Comparison of ENCODE assay signal across 14 cellular contexts in the genomic region with DNA sequence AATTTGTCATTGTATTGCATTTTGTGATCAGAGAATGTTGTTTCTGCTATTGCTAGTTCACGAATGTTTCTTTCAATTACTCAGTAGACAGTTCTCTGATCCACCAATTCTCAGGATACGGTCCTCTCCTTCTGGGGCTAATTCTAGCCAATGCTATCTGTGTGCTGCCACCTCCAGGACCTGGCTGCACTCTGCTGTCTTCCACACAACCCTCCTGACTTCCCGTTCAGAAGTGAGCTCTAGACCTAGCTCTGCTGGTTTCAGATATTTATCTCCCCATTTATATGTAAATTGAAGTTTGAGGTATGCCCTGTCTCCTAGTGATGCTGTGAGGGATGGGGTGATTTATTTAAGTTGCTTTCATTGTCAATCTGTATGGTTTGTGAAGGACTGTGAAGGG. TPM values are rescaled to one million over a fixed set of nuclear protein-coding genes. Genes with fewer than 3 reads are reported as not detected.
DNase-seq lines count a peak whose midpoint lies in the region; ATAC-seq and TF ChIP-seq lines count a peak whose summit lies in the region.
"Had no signal": no experiment of that assay in that cellular context is flagged by ENCODE, and none has a peak within 500 bp of the region (broad histone marks: within the 10 kb centered on the region; RNA-seq: fewer than 3 reads in every experiment).

No MANE protein-coding gene starts in this region.

- TF ChIP-seq CTCF in OCI-LY3 (IDR thresholded peaks at IDR 0.05; ENCODE audit: low read depth, low read length), result peak; percentile 29; the same call in 1 of the 2 replicates
- peak; percentile 31 for TF ChIP-seq CTCF in choroid plexus epithelial cell (conservative IDR thresholded peaks at IDR 0.05; ENCODE audit: low read depth, low read length)
- TF ChIP-seq CTCF in psoas muscle (IDR thresholded peaks at IDR 0.05), result no peak

- 46 to 60% (median 51%) methylated on average over 3 of the region's 3 CpGs for WGBS in psoas muscle, 3 donors

- H3K9me3 ChIP-seq in OCI-LY3 (ENCODE audit: insufficient read depth, low read length) (no peaks in the 10 kb centered on the region), psoas muscle (no peaks in the 10 kb centered on the region)
- H3K9me3 ChIP-seq: mucosa of descending colon, vagina had no signal

- no peaks in the 10 kb centered on the region for H3K27me3 ChIP-seq in OCI-LY3 (ENCODE audit: low read depth, low read length)
- no peaks in the 10 kb centered on the region for H3K27me3 ChIP-seq in psoas muscle (ENCODE audit: insufficient read depth in 3 of 3, low read length in 2 of 3)
- H3K27me3 ChIP-seq: vagina had no signal

- H3K36me3 ChIP-seq in OCI-LY3 (replicated peaks; ENCODE audit: low read depth, low read length) (peaks cover 6% of the 10 kb centered on the region), psoas muscle (ENCODE audit: insufficient read depth in 1 of 2, low read depth in 1 of 2) (peaks cover 0 to 4% of the 10 kb centered on the region in 2 donors)
- H3K36me3 ChIP-seq: vagina had no signal

- no peak overlapping the region for H3K4me2 ChIP-seq in OCI-LY3 (ENCODE audit: low read length)

- H3K27ac ChIP-seq in OCI-LY3 (ENCODE audit: low read length) (no peak overlapping the region), psoas muscle (no peak overlapping the region)
- H3K27ac ChIP-seq: vagina had no signal

- H3K4me3 ChIP-seq in OCI-LY3 (ENCODE audit: low read length) (no peak overlapping the region), choroid plexus epithelial cell (ENCODE audit: low read depth, low read length) (no peak overlapping the region), psoas muscle (no peak overlapping the region)
- H3K4me3 ChIP-seq: mucosa of descending colon, vagina had no signal

- H3K4me1 ChIP-seq in OCI-LY3 (ENCODE audit: low read length), result no peaks in the 10 kb centered on the region
- no peaks in the 10 kb centered on the region for H3K4me1 ChIP-seq in psoas muscle
- H3K4me1 ChIP-seq: vagina had no signal

- no peaks in the 10 kb centered on the region for H4K20me1 ChIP-seq in OCI-LY3 (ENCODE audit: insufficient read depth, low read length)

- H2AFZ ChIP-seq in OCI-LY3 (ENCODE audit: low read depth, low read length), result no peak overlapping the region

- ATAC-seq in psoas muscle, result peak in 3 of 4 donors; percentile 57 to 73 (median 64)
- ATAC-seq: activated T-cell treated with anti-CD3 and anti-CD28 coated beads, Interleukin-2, amount 50 U/mL, for 72 hours; mucosa of descending colon had no signal

- DNase-seq in SIG-M5 treated with dmso at 0.1 percent for 504 hours (lab: John Stamatoyannopoulos, UW; ENCODE audit: unreplicated experiment) (peak; percentile 8), SIG-M5 (lab: John Stamatoyannopoulos, UW) (no peak), choroid plexus epithelial cell (ENCODE audit: low read depth) (peak; percentile 11), psoas muscle (no peak), SKM-1 (lab: John Stamatoyannopoulos, UW; ENCODE audit: unreplicated experiment) (no peak), DMS79 (lab: John Stamatoyannopoulos, UW) (no peak)
- DNase-seq in effector CD4-positive, alpha-beta T cell, result no peak
- DNase-seq: activated CD4-positive, CD25-positive, alpha-beta regulatory T cell treated with anti-CD3 and anti-CD28 coated beads, Interleukin-2, amount 50 U/mL, for 72 hours; activated T-cell treated with anti-CD3 and anti-CD28 coated beads, Interleukin-2, amount 50 U/mL, for 72 hours; mucosa of descending colon; NCI-H226; SHP77 treated with DMSO at 0.1 percent for 48 hours had no signal

- no peak overlapping the region for H3K9ac ChIP-seq in OCI-LY3 (ENCODE audit: low read length)

- no peaks in the 10 kb centered on the region for H3K79me2 ChIP-seq in OCI-LY3 (ENCODE audit: low read length)

- intact Hi-C loops in psoas muscle (cut with DNase I), result no loop called here

RNA-seq across cellular contexts. Expression of gene UBL7, which starts 21.7 kb away (rescaled TPM):
- 10 to 100 TPM; 52.3 to 72.7 (median 59.7) TPM for total RNA-seq in psoas muscle
- 10 to 100 TPM; 45.5 to 91.7 (median 62.8) TPM for polyA plus RNA-seq in psoas muscle

RNA-seq across cellular contexts. Expression of gene SEMA7A, which starts 48.9 kb away (rescaled TPM):
- total RNA-seq in psoas muscle, result 1 to 10 TPM in 3 of 4 donors, under 1 TPM in 1; 0.71 to 2.0 (median 1.5) TPM
- 1 to 10 TPM in 1 of 3 donors, under 1 TPM in 2; 0.44 to 1.2 (median 0.46) TPM for polyA plus RNA-seq in psoas muscle

RNA-seq across cellular contexts. Expression of gene ARID3B, which starts 58.4 kb away (rescaled TPM):
- 1 to 10 TPM; 1.8 to 4.7 (median 2.9) TPM for total RNA-seq in psoas muscle
- polyA plus RNA-seq in psoas muscle, result 1 to 10 TPM; 2.5 to 5.5 (median 4.7) TPM

Comparison
In these comparisons a context has a peak if more than half of its experiments do, and no peak if none do; other contexts are left out.
1. DNase-seq: peak in SIG-M5 treated with dmso at 0.1 percent for 504 hours (single experiment) and choroid plexus epithelial cell (single experiment); none in SIG-M5 (single experiment), psoas muscle (0 of 2), SKM-1 (single experiment), effector CD4-positive, alpha-beta T cell (single experiment) and DMS79 (single experiment).